Comparison of ENCODE assay signal across 8 cellular contexts in the genomic region with DNA sequence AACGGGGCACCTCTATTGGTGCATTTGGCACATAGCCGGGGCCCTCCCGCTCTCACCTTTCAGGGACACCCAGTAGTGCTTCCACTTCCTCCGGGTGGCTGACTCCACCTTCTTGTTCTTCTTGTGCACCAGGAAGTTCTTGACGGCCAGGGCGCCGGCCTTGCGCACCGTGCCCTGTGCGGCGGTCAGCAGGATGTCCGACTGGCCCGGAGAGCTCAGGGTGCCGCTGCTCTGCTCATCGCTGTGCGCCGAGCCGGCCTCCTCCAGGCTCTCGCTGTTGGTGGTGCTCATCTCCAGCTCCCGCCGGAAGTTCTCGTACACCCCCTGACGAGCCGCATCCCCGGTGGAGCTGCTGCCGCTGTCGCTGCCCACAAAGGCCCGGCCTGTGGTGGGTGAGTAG.
"Had no signal": no experiment of that assay in that cellular context is flagged by ENCODE, and none has a peak within 500 bp of the region (broad histone marks: within the 10 kb centered on the region; RNA-seq: fewer than 3 reads in every experiment).

No MANE protein-coding gene starts in this region.

- H2AFZ ChIP-seq: GM23248 had no signal

- H3K36me3 ChIP-seq: HAP-1 had no signal

- H3K4me1 ChIP-seq: HAP-1 had no signal

- H3K36me3 Mint-ChIP-seq: IgD-negative memory B cell had no signal

- H3K4me3 Mint-ChIP-seq: HFFc6, IgD-negative memory B cell had no signal

- ATAC-seq: HCT116, HepG2 had no signal

- DNase-seq: GM23248, GOT3, HFFc6 had no signal

- H3K27me3 Mint-ChIP-seq: IgD-negative memory B cell had no signal

- H3K4me1 Mint-ChIP-seq: IgD-negative memory B cell had no signal

- H3K27ac ChIP-seq: GM23248, HL-60 had no signal

- H3K9ac ChIP-seq: GM23248 had no signal

- H3K4me3 ChIP-seq: GM23248, HAP-1 had no signal

- FAIRE-seq: HepG2 had no signal

- H3K27ac Mint-ChIP-seq: HFFc6, IgD-negative memory B cell had no signal

- H3K9me3 ChIP-seq: HAP-1 had no signal
